Comparison of ENCODE assay signal across 2 cellular contexts in the genomic region with DNA sequence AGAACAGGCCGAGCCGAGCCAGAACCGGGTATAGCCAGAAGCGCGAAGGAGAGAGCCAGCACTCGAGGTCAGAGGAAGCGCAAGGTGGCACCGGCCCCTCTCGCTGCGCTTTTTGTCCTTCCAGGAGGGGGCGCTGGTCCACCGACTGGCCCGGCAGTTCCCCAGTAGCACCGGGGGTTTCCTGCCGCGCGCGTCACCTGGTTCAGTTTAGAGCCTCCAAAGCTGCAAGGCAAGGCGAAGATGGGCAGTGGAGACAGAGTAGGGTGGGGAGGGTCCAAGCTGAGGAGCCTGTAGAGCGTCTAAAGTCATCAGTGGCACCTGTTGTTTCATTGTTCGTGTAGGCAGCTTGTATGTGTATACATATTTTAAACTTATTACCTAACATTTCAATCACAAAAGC.
TF ChIP-seq lines count a peak whose summit lies in the region.

No MANE protein-coding gene starts in this region.

TF ChIP-seq in SK-N-SH, 30 proteins besides CTCF, POLR2A, EP300 and RAD21 (continued from another document):
- TF ChIP-seq REST (IDR thresholded peaks at IDR 0.05; ENCODE audit: low read depth, low read length) (no peak), USF2 (IDR thresholded peaks at IDR 0.05; ENCODE audit: borderline replicate concordance, low read depth, low read length) (no peak), USF1 (IDR thresholded peaks at IDR 0.05; ENCODE audit: borderline replicate concordance, low read depth) (no peak), GABPA (IDR thresholded peaks at IDR 0.05; ENCODE audit: low read depth) (no peak), JUND (IDR thresholded peaks at IDR 0.05) (no peak), SIN3A (IDR thresholded peaks at IDR 0.05; ENCODE audit: borderline replicate concordance, low read depth, low read length) (no peak), FOXJ3 (CRISPR knock-in tag; IDR thresholded peaks at IDR 0.05) (no peak), FOSL2 (IDR thresholded peaks at IDR 0.05; ENCODE audit: borderline replicate concordance, low read depth) (no peak), NRF1 (IDR thresholded peaks at IDR 0.05; ENCODE audit: low read depth, low read length) (no peak), YY1 (IDR thresholded peaks at IDR 0.05; ENCODE audit: low read depth) (no peak), TEAD4 (IDR thresholded peaks at IDR 0.05; ENCODE audit: borderline replicate concordance, insufficient read depth) (no peak), RCOR1 (IDR thresholded peaks at IDR 0.05; ENCODE audit: low read length) (no peak)
- TF ChIP-seq, protein P1, sequence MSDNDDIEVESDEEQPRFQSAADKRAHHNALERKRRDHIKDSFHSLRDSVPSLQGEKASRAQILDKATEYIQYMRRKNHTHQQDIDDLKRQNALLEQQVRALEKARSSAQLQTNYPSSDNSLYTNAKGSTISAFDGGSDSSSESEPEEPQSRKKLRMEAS (IDR thresholded peaks at IDR 0.05; ENCODE audit: low read depth), result no peak

TF ChIP-seq in SK-N-SH treated with all-trans-retinoic acid at 6 μM for 48 hours, 23 proteins besides CTCF, POLR2A, EP300 and RAD21 (continued from another document):
- TF ChIP-seq, protein P2, sequence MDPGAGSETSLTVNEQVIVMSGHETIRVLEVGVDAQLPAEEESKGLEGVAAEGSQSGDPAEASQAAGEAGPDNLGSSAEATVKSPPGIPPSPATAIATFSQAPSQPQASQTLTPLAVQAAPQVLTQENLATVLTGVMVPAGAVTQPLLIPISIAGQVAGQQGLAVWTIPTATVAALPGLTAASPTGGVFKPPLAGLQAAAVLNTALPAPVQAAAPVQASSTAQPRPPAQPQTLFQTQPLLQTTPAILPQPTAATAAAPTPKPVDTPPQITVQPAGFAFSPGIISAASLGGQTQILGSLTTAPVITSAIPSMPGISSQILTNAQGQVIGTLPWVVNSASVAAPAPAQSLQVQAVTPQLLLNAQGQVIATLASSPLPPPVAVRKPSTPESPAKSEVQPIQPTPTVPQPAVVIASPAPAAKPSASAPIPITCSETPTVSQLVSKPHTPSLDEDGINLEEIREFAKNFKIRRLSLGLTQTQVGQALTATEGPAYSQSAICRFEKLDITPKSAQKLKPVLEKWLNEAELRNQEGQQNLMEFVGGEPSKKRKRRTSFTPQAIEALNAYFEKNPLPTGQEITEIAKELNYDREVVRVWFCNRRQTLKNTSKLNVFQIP (CRISPR knock-in tag; IDR thresholded peaks at IDR 0.05; ENCODE audit: borderline replicate concordance, low read depth), result no peak
- TF ChIP-seq SNAI2 (CRISPR knock-in tag; IDR thresholded peaks at IDR 0.05) (no peak), ARNTL (CRISPR knock-in tag; IDR thresholded peaks at IDR 0.05; ENCODE audit: borderline replicate concordance, low read depth) (no peak), RARB (CRISPR knock-in tag; IDR thresholded peaks at IDR 0.05) (no peak)
